ENCODE assay signal across 8 cellular contexts in the genomic region with DNA sequence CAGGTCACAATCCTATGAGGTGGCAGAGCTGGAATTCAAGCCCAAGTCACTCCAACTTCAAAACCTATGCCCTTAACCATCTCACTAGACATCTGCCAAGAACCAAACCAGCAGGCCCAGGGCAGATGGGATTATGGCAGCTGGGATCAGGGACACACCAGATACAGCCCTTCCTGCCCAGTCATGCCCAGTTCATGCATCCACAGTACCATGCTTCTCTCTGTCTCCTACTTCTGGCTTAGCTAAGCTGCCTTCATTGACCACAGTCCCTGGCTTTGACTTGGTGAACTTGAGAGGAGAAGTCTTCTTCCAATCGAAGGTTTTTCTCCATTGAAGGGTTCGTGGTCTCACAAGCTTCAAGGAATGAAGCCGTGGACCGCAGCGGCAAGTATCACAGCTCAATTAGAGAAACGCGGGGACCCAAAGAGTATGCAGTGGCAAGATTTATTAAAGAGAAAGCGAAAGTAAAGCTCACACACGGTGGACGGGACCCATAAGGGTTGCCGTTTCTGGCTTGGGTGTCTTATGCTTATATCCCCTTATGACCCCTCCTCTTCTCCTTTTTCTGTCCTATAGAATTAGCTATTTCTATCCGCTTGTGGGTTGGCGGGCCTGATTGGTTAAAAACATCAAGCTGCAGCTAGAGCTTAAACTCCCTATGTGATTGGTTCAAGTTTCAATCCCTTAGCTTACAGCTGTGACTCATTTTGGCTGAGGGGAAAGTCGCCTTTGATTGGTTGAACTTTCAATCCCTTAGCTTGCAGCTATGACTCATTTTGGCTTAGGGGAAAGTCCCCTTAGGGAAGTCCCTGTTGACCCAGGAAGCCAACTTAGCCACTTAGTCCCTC.
DNase-seq lines count a peak whose midpoint lies in the region; ATAC-seq, FAIRE-seq and TF ChIP-seq lines count a peak whose summit lies in the region.

No MANE protein-coding gene starts in this region.

- ATAC-seq in GM19025 (IDR thresholded peaks at IDR 0.05; ENCODE audit: low read depth, unreplicated experiment) (peak; percentile 67), HG03103 (IDR thresholded peaks at IDR 0.05; ENCODE audit: low read depth, unreplicated experiment) (peak; percentile 47), esophagus mucosa (peak; percentile 32)

- H3K4me3 ChIP-seq in OCI-LY7 (ENCODE audit: low read depth, low read length, poor library complexity, severe bottlenecking) = no peak overlapping the region

- H3K79me2 ChIP-seq in OCI-LY7 (ENCODE audit: insufficient read depth, low read depth, low read length) = no peaks in the 10 kb centered on the region

- no peak overlapping the region for H3K27ac ChIP-seq in OCI-LY7 (ENCODE audit: low read depth, low read length, poor library complexity, severe bottlenecking)

- no peaks in the 10 kb centered on the region for H3K9me2 ChIP-seq in OCI-LY7 (ENCODE audit: insufficient read depth, low read length)

- intact Hi-C loops in OCI-LY7 (cut with micrococcal nuclease; ENCODE audit: unreplicated experiment) = no loop called here

- TF ChIP-seq CTCF in OCI-LY7 (conservative IDR thresholded peaks at IDR 0.05; ENCODE audit: low read length) = no peak

- POLR2A ChIA-PET in OCI-LY7 (lab: Charles Lee) = interaction anchor here (1.0 kb wide), 1 partner anchor 21 kb away, joined by 3 read pairs; no protein-coding TSS in a partner anchor

- H3K4me2 ChIP-seq in OCI-LY7 (ENCODE audit: low read length) = peak overlapping the region; percentile 26; the same call in 1 of the 2 replicates

- peak overlapping the region; percentile 33; the same call in 1 of the 2 replicates for H2AFZ ChIP-seq in OCI-LY7 (ENCODE audit: low read length)

- H3K4me1 ChIP-seq in OCI-LY7 (ENCODE audit: insufficient read depth, low read length, poor library complexity, severe bottlenecking) = peaks cover 11% of the 10 kb centered on the region

- CTCF ChIA-PET in OCI-LY7 (lab: Charles Lee; ENCODE audit: unreplicated experiment) = no interaction called here

- FAIRE-seq in urothelium cell line (lab: Jason Lieb, UNC) = no peak

- in situ Hi-C loops in ACHN (cut with HindIII; ENCODE audit: low pct_ligation_motif_present, low pct_unique_long_range_greater_than_20kb, low sequenced_read_pairs) = no loop called here

- peak; percentile 34 for DNase-seq in ACHN
- no peak for DNase-seq in OCI-LY7 (ENCODE audit: low spot score)
- DNase-seq in urothelium cell line (ENCODE audit: low spot score) = peak; percentile 34
- no peak for DNase-seq in NCI-H2081 treated with DMSO at 0.1 percent for 48 hours (lab: John Stamatoyannopoulos, UW)
- no peak for DNase-seq in medulla oblongata (ENCODE audit: extremely low spot score)

- no peaks in the 10 kb centered on the region for H3K36me3 ChIP-seq in OCI-LY7 (ENCODE audit: insufficient read depth, low read length)

- H3K9me3 ChIP-seq in OCI-LY7 (ENCODE audit: low read length) = no peaks in the 10 kb centered on the region

- no TSS peak for BruUV-seq in OCI-LY7 (replicated peaks; lab: Mats Ljungman, UMichigan)

- no peaks in the 10 kb centered on the region for H4K20me1 ChIP-seq in OCI-LY7 (ENCODE audit: insufficient read depth, low read length)

Comparison
In these comparisons a context has a peak if more than half of its experiments do, and no peak if none do; other contexts are left out.
1. DNase-seq: peak in ACHN (single experiment) and urothelium cell line (single experiment); none in OCI-LY7 (single experiment), NCI-H2081 treated with DMSO at 0.1 percent for 48 hours (single experiment) and medulla oblongata (single experiment).
2. Peak in every context shown above with its lines, with median percentiles within 50 percentile points of each other: ATAC-seq.